In the genomic region with DNA sequence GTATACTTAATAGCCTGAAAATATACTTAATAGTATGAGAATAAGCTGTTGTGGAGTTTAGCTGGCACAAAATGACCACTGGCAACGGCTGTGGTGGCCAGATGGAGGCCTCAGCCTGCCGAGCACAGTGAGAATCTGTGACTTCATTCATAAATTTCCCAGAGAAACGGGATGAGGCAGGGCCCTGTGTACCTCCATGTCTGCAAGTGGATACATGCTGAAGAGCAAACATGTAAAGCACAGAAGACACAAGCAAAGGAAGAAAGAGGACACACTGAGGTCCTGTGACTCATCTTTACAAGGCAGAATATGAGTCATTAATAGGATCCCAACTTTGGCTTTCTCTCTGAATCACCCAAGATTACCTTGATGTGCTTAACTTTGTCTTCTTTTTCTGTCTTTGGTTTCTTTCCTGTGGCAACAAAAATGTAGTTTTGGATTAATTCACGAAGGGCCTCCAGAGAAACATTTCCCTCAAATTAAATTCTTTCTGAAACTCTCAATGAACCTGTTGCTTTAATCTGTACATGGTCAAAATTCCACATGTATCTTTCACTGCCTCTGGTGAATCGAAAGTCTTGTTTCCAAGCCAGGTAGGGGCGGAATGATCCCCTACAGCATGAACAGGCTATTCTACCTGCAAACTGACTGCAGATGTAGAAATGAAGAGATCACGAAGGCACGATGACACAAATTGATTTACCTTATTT, we compare ENCODE assay signal across 8 cellular contexts. TPM values are rescaled to one million over a fixed set of nuclear protein-coding genes. Genes with fewer than 3 reads are reported as not detected.
DNase-seq lines count a peak whose midpoint lies in the region; ATAC-seq and TF ChIP-seq lines count a peak whose summit lies in the region.

No MANE protein-coding gene starts in this region.

- no peak for TF ChIP-seq POLR2A in body of pancreas (IDR thresholded peaks at IDR 0.05)

- TF ChIP-seq CTCF in Calu3 (IDR thresholded peaks at IDR 0.05; ENCODE audit: unreplicated experiment) (no peak), body of pancreas (IDR thresholded peaks at IDR 0.05) (no peak)

- peaks cover 0 to 4% (median 2%) of the 10 kb centered on the region in 3 donors for H3K9me3 Mint-ChIP-seq in IgD-negative memory B cell
- H3K9me3 Mint-ChIP-seq in activated naive CD8-positive, alpha-beta T cell treated with anti-CD3 and anti-CD28 coated beads for 36 hours = peaks cover 4% of the 10 kb centered on the region
- no peaks in the 10 kb centered on the region for H3K9me3 Mint-ChIP-seq in Calu3 (ENCODE audit: low read depth, unreplicated experiment)

- peak; percentile 39 for ATAC-seq in GM21526 (IDR thresholded peaks at IDR 0.05; ENCODE audit: low FRiP score, unreplicated experiment)
- ATAC-seq in right cardiac atrium = peak; percentile 32 to 43
- no peak for ATAC-seq in body of pancreas

- H3K4me1 ChIP-seq in right cardiac atrium (ENCODE audit: control insufficient read depth, insufficient read depth, low read length) = peaks cover 17% of the 10 kb centered on the region
- H3K4me1 ChIP-seq in subcutaneous abdominal adipose tissue (ENCODE audit: control insufficient read depth in 5 of 5, insufficient read depth in 5 of 5, low read length in 5 of 5) = peaks cover 12 to 41% (median 28%) of the 10 kb centered on the region in 5 donors
- no peaks in the 10 kb centered on the region for H3K4me1 ChIP-seq in body of pancreas

- peaks cover 5% of the 10 kb centered on the region for H3K36me3 Mint-ChIP-seq in IgD-negative memory B cell
- peaks cover 69% of the 10 kb centered on the region for H3K36me3 Mint-ChIP-seq in activated naive CD8-positive, alpha-beta T cell treated with anti-CD3 and anti-CD28 coated beads for 36 hours
- H3K36me3 Mint-ChIP-seq in Calu3 (ENCODE audit: insufficient read depth, unreplicated experiment) = peaks cover 6% of the 10 kb centered on the region

- H3K27me3 ChIP-seq in right cardiac atrium (ENCODE audit: control insufficient read depth, insufficient read depth) = no peaks in the 10 kb centered on the region
- no peaks in the 10 kb centered on the region for H3K27me3 ChIP-seq in subcutaneous abdominal adipose tissue (ENCODE audit: control insufficient read depth in 5 of 5, insufficient read depth in 4 of 5, low read length in 5 of 5)
- H3K27me3 ChIP-seq in body of pancreas = no peaks in the 10 kb centered on the region

- peak overlapping the region in 3 of 5 donors; percentile 9 to 90 (median 49) for H3K9ac ChIP-seq in subcutaneous abdominal adipose tissue (ENCODE audit: low read length in 5 of 5)

- H3K9me3 ChIP-seq in right cardiac atrium (ENCODE audit: control insufficient read depth, low read length) = no peaks in the 10 kb centered on the region
- no peaks in the 10 kb centered on the region for H3K9me3 ChIP-seq in subcutaneous abdominal adipose tissue (ENCODE audit: control insufficient read depth in 5 of 5, low read length in 5 of 5)
- no peaks in the 10 kb centered on the region for H3K9me3 ChIP-seq in body of pancreas

- 71% methylated on average over 8 of the region's 8 CpGs for WGBS in right cardiac atrium
- WGBS in body of pancreas, 2 donors = 82 to 83% methylated on average over 8 of the region's 8 CpGs

- no peak overlapping the region for H3K4me3 ChIP-seq in right cardiac atrium (ENCODE audit: low read length)
- peak overlapping the region in 1 of 5 donors; percentile 60 for H3K4me3 ChIP-seq in subcutaneous abdominal adipose tissue (ENCODE audit: low read depth in 1 of 5, low read length in 5 of 5)
- H3K4me3 ChIP-seq in body of pancreas = no peak overlapping the region

- no peaks in the 10 kb centered on the region for H3K27me3 Mint-ChIP-seq in IgD-negative memory B cell
- no peaks in the 10 kb centered on the region for H3K27me3 Mint-ChIP-seq in activated naive CD8-positive, alpha-beta T cell treated with anti-CD3 and anti-CD28 coated beads for 36 hours
- no peaks in the 10 kb centered on the region for H3K27me3 Mint-ChIP-seq in Calu3 (ENCODE audit: unreplicated experiment)

- H3K27ac ChIP-seq in right cardiac atrium (ENCODE audit: low read length) (no peak overlapping the region), subcutaneous abdominal adipose tissue (ENCODE audit: low read depth, low read length) (peak overlapping the region; percentile 90), body of pancreas (peak overlapping the region in 1 of 4 donors; percentile 58)

- CTCF ChIA-PET in Calu3 (lab: Charles Lee) = no interaction called here

- DNase-seq in GM04503 (ENCODE audit: low read depth) (peak; percentile 51), right cardiac atrium (peak in 1 of 3 donors; percentile 71), Calu3 (no peak), body of pancreas (no peak)
- DNase-seq in activated naive CD8-positive, alpha-beta T cell treated with anti-CD3 and anti-CD28 coated beads for 36 hours = no peak

- BruUV-seq in Calu3 (replicated peaks; lab: Mats Ljungman, UMichigan) = no TSS peak

- H3K4me3 Mint-ChIP-seq in IgD-negative memory B cell (peak overlapping the region in 3 of 4 donors; percentile 71 to 88 (median 84)), Calu3 (ENCODE audit: low read depth, unreplicated experiment) (no peak overlapping the region)
- peak overlapping the region; percentile 66 for H3K4me3 Mint-ChIP-seq in activated naive CD8-positive, alpha-beta T cell treated with anti-CD3 and anti-CD28 coated beads for 36 hours

- peaks cover 45 to 51% (median 47%) of the 10 kb centered on the region in 3 donors for H3K4me1 Mint-ChIP-seq in IgD-negative memory B cell
- H3K4me1 Mint-ChIP-seq in activated naive CD8-positive, alpha-beta T cell treated with anti-CD3 and anti-CD28 coated beads for 36 hours = peaks cover 76% of the 10 kb centered on the region
- peaks cover 11% of the 10 kb centered on the region for H3K4me1 Mint-ChIP-seq in Calu3 (ENCODE audit: low read depth, unreplicated experiment)

- H3K27ac Mint-ChIP-seq in IgD-negative memory B cell = peak overlapping the region; percentile 51 to 94 (median 79)
- H3K27ac Mint-ChIP-seq in activated naive CD8-positive, alpha-beta T cell treated with anti-CD3 and anti-CD28 coated beads for 36 hours = peak overlapping the region; percentile 89
- H3K27ac Mint-ChIP-seq in Calu3 (ENCODE audit: unreplicated experiment) = no peak overlapping the region

- intact Hi-C loops in right cardiac atrium (cut with DNase I) = loop anchor here in 2 of 4 donors (5.0 to 10.0 kb wide), 2 partner anchors 47 to 54 kb away; partner anchors contain the start of gene IRF2 (in 1 of the 2)
- intact Hi-C loops in Calu3 (cut with micrococcal nuclease; ENCODE audit: unreplicated experiment) = no loop called here
- intact Hi-C loops in body of pancreas (cut with DNase I) = no loop called here

- H3K36me3 ChIP-seq in subcutaneous abdominal adipose tissue (ENCODE audit: control insufficient read depth in 5 of 5, insufficient read depth in 5 of 5, low read length in 5 of 5) (peaks cover 16 to 37% (median 20%) of the 10 kb centered on the region in 5 donors), body of pancreas (replicated peaks in 1 of 2; ENCODE audit: insufficient read depth in 1 of 2, low read depth in 2 of 2) (peaks cover 0 to 13% of the 10 kb centered on the region in 2 donors)

RNA-seq across cellular contexts. Expression of gene IRF2, which starts 56.4 kb away (rescaled TPM):
- 105 TPM for polyA plus RNA-seq in IgD-negative memory B cell
- 10 to 100 TPM; 49.1 to 61.4 TPM for total RNA-seq in activated naive CD8-positive, alpha-beta T cell treated with anti-CD3 and anti-CD28 coated beads for 36 hours
- total RNA-seq in right cardiac atrium = 10 to 100 TPM; 19.6 to 39.3 (median 28.4) TPM
- polyA plus RNA-seq in right cardiac atrium = 16.8 TPM
- 27.3 and 28.2 TPM in 2 replicates for total RNA-seq in Calu3 (2022)
- total RNA-seq in body of pancreas = 10 to 100 TPM; 12.5 to 14.5 TPM
